In genomic region chr3:125163739-125164601, GRCh38 we compare ENCODE assay signal across 9 cellular contexts. TPM values are rescaled to one million over a fixed set of nuclear protein-coding genes. Genes with fewer than 3 reads are reported as not detected.
DNase-seq lines count a peak whose midpoint lies in the region; ATAC-seq and TF ChIP-seq lines count a peak whose summit lies in the region.
"Had no signal": no experiment of that assay in that cellular context is flagged by ENCODE, and none has a peak within 500 bp of the region (broad histone marks: within the 10 kb centered on the region; RNA-seq: fewer than 3 reads in every experiment).

No MANE protein-coding gene starts in this region.

- peak; percentile 59 for DNase-seq in MG63
- DNase-seq in epithelial cell of esophagus (ENCODE audit: low read depth): peak; percentile 66
- no peak for DNase-seq in retinal pigment epithelial cell (ENCODE audit: low read depth)
- no peak for DNase-seq in NCI-H146 (lab: John Stamatoyannopoulos, UW)
- DNase-seq in DMS153 (lab: John Stamatoyannopoulos, UW): no peak
- DNase-seq in T1000 (lab: John Stamatoyannopoulos, UW): no peak
- DNase-seq: activated CD8-positive, alpha-beta T cell treated with anti-CD3 and anti-CD28 coated beads, Interleukin-2, amount 10 ng/mL, durations not matched to agents 7 days and 5 days had no signal

- H3K36me3 ChIP-seq in MG63: no peaks in the 10 kb centered on the region

- TF ChIP-seq CTCF in epithelial cell of esophagus (IDR thresholded peaks at IDR 0.05; ENCODE audit: insufficient read depth, low read depth, low read length, missing control alignments) (no peak), retinal pigment epithelial cell (conservative IDR thresholded peaks at IDR 0.05; ENCODE audit: low read depth, low read length) (peak; percentile 43)

- ATAC-seq in GM18505 (IDR thresholded peaks at IDR 0.05; ENCODE audit: unreplicated experiment) (peak; percentile 50), GM21737 (IDR thresholded peaks at IDR 0.05; ENCODE audit: unreplicated experiment) (no peak)
- ATAC-seq: activated CD8-positive, alpha-beta T cell treated with anti-CD3 and anti-CD28 coated beads, Interleukin-2, amount 10 ng/mL, durations not matched to agents 7 days and 5 days had no signal

- H3K27me3 ChIP-seq in MG63: no peaks in the 10 kb centered on the region

- TF ChIP-seq POLR2A in GM18505 (IDR thresholded peaks at IDR 0.05; ENCODE audit: borderline replicate concordance, extremely low read depth, insufficient read depth, insufficient read length): peak; percentile 36

- no peaks in the 10 kb centered on the region for H3K9me3 ChIP-seq in MG63

- H3K4me3 ChIP-seq in MG63 (no peak overlapping the region), epithelial cell of esophagus (ENCODE audit: low read length) (no peak overlapping the region), retinal pigment epithelial cell (ENCODE audit: low read length) (no peak overlapping the region)

RNA-seq across cellular contexts. Expression of gene SLC12A8, which starts 48.6 kb away (rescaled TPM):
- total RNA-seq in MG63 (2014; rRNA removed; shearing (Covaris generic); ENCODE audit: low replicate concordance): 28.7 and 52.7 TPM in 2 replicates

Comparison
In these comparisons a context has a peak if more than half of its experiments do, and no peak if none do; other contexts are left out.
1. DNase-seq: peak in MG63 (single experiment) and epithelial cell of esophagus (single experiment); none in retinal pigment epithelial cell (single experiment), NCI-H146 (single experiment), DMS153 (single experiment) and T1000 (single experiment).